ENCODE assay signal across 8 cellular contexts in the genomic region with DNA sequence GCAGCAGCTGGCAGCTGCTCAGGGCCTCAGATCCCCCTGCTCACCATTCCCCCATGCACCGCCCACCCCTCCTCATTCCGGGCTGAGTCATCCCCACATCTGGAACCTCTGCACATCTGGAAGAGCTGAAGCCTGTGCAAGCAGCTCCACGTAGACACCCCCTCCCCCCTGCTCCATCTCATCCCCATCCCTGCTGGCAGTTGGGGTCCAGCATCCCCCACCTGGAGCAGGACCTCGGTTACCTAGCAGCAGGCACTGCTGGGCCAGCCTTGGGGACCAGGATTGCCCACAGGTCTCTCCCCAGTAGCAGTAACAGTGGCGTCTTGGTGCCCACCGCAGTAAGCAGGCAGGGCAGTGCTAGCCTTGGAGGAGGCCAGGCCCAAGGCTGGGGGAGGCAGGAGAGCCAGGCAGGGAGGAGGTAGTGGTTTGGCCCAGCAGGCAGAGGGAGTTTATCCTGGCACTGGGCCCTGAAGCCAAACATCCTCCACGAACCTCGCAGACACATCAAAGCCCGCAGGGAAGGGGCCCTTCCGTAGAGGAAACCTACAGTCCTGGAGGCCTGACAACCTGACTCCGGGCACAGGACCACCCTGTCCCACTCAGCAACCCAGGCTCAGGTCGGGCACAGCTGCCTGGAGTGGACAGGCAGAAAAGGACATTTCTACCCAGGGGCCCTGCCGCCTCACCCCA. TPM values are rescaled to one million over a fixed set of nuclear protein-coding genes. Genes with fewer than 3 reads are reported as not detected.
DNase-seq lines count a peak whose midpoint lies in the region; ATAC-seq and TF ChIP-seq lines count a peak whose summit lies in the region.

No MANE protein-coding gene starts in this region.

- H2AFZ ChIP-seq in HCT116 (ENCODE audit: low read depth, low read length, poor library complexity, severe bottlenecking) = no peak overlapping the region

- no peak for TF ChIP-seq CTCF in HCT116 (IDR thresholded peaks at IDR 0.05 in 2 of 3, conservative IDR thresholded peaks at IDR 0.05 in 1 of 3; ENCODE audit: borderline replicate concordance in 1 of 3, insufficient read depth in 1 of 3, low read depth in 2 of 3, low read length in 2 of 3)
- TF ChIP-seq CTCF in heart left ventricle (IDR thresholded peaks at IDR 0.05) = no peak
- peak; percentile 7 for TF ChIP-seq CTCF in thoracic aorta (IDR thresholded peaks at IDR 0.05)

- POLR2A ChIA-PET in HCT116 (lab: Charles Lee) = no interaction called here

- H3K79me2 ChIP-seq in HCT116 (ENCODE audit: insufficient read depth, low read length) = no peaks in the 10 kb centered on the region

- H3K4me1 ChIP-seq in HCT116 (ENCODE audit: control insufficient read depth in 1 of 2, insufficient read depth in 2 of 2, low read length in 2 of 2) (peaks cover 22 to 30% of the 10 kb centered on the region in 2 experiments), heart left ventricle (peaks cover 0 to 44% (median 7%) of the 10 kb centered on the region in 12 donors), thoracic aorta (ENCODE audit: control insufficient read depth in 1 of 2, low read depth in 2 of 2) (peaks cover 25 to 70% of the 10 kb centered on the region in 2 donors)

- peak overlapping the region; percentile 54 for H3K4me2 ChIP-seq in HCT116 (ENCODE audit: low read length)

- H3K9me3 ChIP-seq in HCT116 (ENCODE audit: control insufficient read depth in 1 of 2, insufficient read depth in 1 of 2, low read depth in 1 of 2, low read length in 2 of 2) (no peaks in the 10 kb centered on the region), SK-N-MC (ENCODE audit: low read depth, low read length) (no peaks in the 10 kb centered on the region), heart left ventricle (no peaks in the 10 kb centered on the region), thoracic aorta (no peaks in the 10 kb centered on the region)

- no peak for TF ChIP-seq RAD21 in HCT116 (IDR thresholded peaks at IDR 0.05; ENCODE audit: low read depth)

- 33 to 58% (median 49%) methylated on average over 8 to 13 of the region's 13 CpGs for WGBS in heart left ventricle, 4 donors

- no peak for DNase-seq in HCT116 (ENCODE audit: low read depth, low spot score)
- no peak for DNase-seq in SK-N-MC (ENCODE audit: low read depth, low spot score)
- DNase-seq in heart left ventricle = peak in 2 of 5 donors; percentile 56 to 58
- no peak for DNase-seq in thoracic aorta (ENCODE audit: low spot score)
- no peak for DNase-seq in NOMO-1 treated with DMSO at 0.1 percent for 48 hours (lab: John Stamatoyannopoulos, UW; ENCODE audit: unreplicated experiment)

- no peaks in the 10 kb centered on the region for H4K20me1 ChIP-seq in HCT116 (ENCODE audit: insufficient read depth)

- H3K9me2 ChIP-seq in HCT116 (ENCODE audit: insufficient read depth) = no peaks in the 10 kb centered on the region

- no peak for TF ChIP-seq POLR2A in HCT116 (IDR thresholded peaks at IDR 0.05; ENCODE audit: borderline replicate concordance, extremely low read depth, insufficient read depth, insufficient read length)
- TF ChIP-seq POLR2A in heart left ventricle (IDR thresholded peaks at IDR 0.05) = no peak

- CTCF ChIA-PET in HCT116 (lab: Charles Lee) = interaction anchor here (0.5 to 1.9 kb wide), 5 partner anchors 8 to 82 kb away, joined by 3 to 15 read pairs (median 7); a partner anchor contains a TSS

- BruUV-seq in HCT116 (replicated peaks; lab: Mats Ljungman, UMichigan) = no TSS peak

- H3K27ac ChIP-seq in HCT116 (ENCODE audit: low read depth, low read length) (peak overlapping the region; percentile 17; the same call in 1 of the 2 replicates), SK-N-MC (peak overlapping the region; percentile 13; the same call in 1 of the 2 replicates), heart left ventricle (peak overlapping the region in 3 of 12 donors; percentile 9 to 55 (median 21)), thoracic aorta (peak overlapping the region in 1 of 2 donors; percentile 34)

- no peak overlapping the region for H3K4me3 ChIP-seq in HCT116 (replicated peaks in 1 of 2; ENCODE audit: low read depth in 1 of 2, low read length in 2 of 2)
- no peak overlapping the region for H3K4me3 ChIP-seq in SK-N-MC
- no peak overlapping the region for H3K4me3 ChIP-seq in heart left ventricle
- peak overlapping the region; percentile 50 for H3K4me3 ChIP-seq in thoracic aorta

- ATAC-seq in HCT116 = peak; percentile 26; the same call in 1 of the 2 replicates
- peak in 3 of 4 donors; percentile 22 to 41 (median 29) for ATAC-seq in heart left ventricle
- no peak for ATAC-seq in thoracic aorta (ENCODE audit: insufficient number of reproducible peaks, low FRiP score, low read depth)
- no peak for ATAC-seq in GM21529 (IDR thresholded peaks at IDR 0.05; ENCODE audit: unreplicated experiment)
- ATAC-seq in GM18502 (IDR thresholded peaks at IDR 0.05; ENCODE audit: poor library complexity, unreplicated experiment) = no peak
- no peak for ATAC-seq in GM19455 (IDR thresholded peaks at IDR 0.05; ENCODE audit: unreplicated experiment)

- H3K9ac ChIP-seq in HCT116 (ENCODE audit: low read length) = no peak overlapping the region
- H3K9ac ChIP-seq in SK-N-MC (ENCODE audit: insufficient read length) = no peak overlapping the region

- H3K27me3 ChIP-seq in HCT116 (ENCODE audit: insufficient read depth, low read length) (no peaks in the 10 kb centered on the region), heart left ventricle (no peaks in the 10 kb centered on the region), thoracic aorta (replicated peaks; ENCODE audit: insufficient read depth) (no peaks in the 10 kb centered on the region)

- H3K36me3 ChIP-seq in HCT116 (ENCODE audit: control insufficient read depth in 1 of 2, insufficient read depth in 2 of 2, low read length in 2 of 2) = no peaks in the 10 kb centered on the region
- no peaks in the 10 kb centered on the region for H3K36me3 ChIP-seq in SK-N-MC (ENCODE audit: insufficient read depth, low read length)
- no peaks in the 10 kb centered on the region for H3K36me3 ChIP-seq in heart left ventricle
- H3K36me3 ChIP-seq in thoracic aorta = no peaks in the 10 kb centered on the region

- intact Hi-C loops in HCT116 (cut with micrococcal nuclease) = no loop called here
- intact Hi-C loops in heart left ventricle (cut with DNase I) = no loop called here

- RAD21 ChIA-PET in HCT116 (lab: Charles Lee; ENCODE audit: low non-redundant PET in 1 of 2, low total read pairs in 2 of 2, uncharacterized antibody in 2 of 2, unreplicated experiment in 2 of 2) = no interaction called here

TF ChIP-seq in HCT116, 20 proteins besides CTCF, POLR2A, EP300 and RAD21:
- no peak for TF ChIP-seq YY1 (IDR thresholded peaks at IDR 0.05; ENCODE audit: extremely low read depth, insufficient replicate concordance, low read depth, low read length)
- no peak for TF ChIP-seq ZFX (IDR thresholded peaks at IDR 0.05)
- TF ChIP-seq SIN3A (IDR thresholded peaks at IDR 0.05; ENCODE audit: low read depth) = no peak
- peak; percentile 67 for TF ChIP-seq TCF7L2 (IDR thresholded peaks at IDR 0.05; ENCODE audit: borderline replicate concordance, extremely low read depth, insufficient read depth, insufficient read length)
- TF ChIP-seq CEBPB (IDR thresholded peaks at IDR 0.05; ENCODE audit: low read depth) = no peak
- no peak for TF ChIP-seq EZH2phosphoT487 (IDR thresholded peaks at IDR 0.05; ENCODE audit: borderline replicate concordance)
- no peak for TF ChIP-seq ZNF274 (IDR thresholded peaks at IDR 0.05; ENCODE audit: low read depth, low read length)
TF ChIP-seq in HCT116: peak in this region for 1.

RNA-seq across cellular contexts. Expression of a gene that starts 7.7 kb away (rescaled TPM):
- total RNA-seq in HCT116 (2021; ENCODE audit: unreplicated experiment) (6.6 TPM), heart left ventricle (not detected), thoracic aorta (1 to 10 TPM in 1 of 2 donors, under 1 TPM in 1; 0.28 to 1.4 TPM)
- polyA plus RNA-seq in HCT116 (2012) = 6.4 and 11.3 TPM in 2 replicates
- polyA plus RNA-seq in heart left ventricle = under 1 TPM in 1 of 2 donors, not detected in 1; 0.11 TPM

Comparison
In these comparisons a context has a peak if more than half of its experiments do, and no peak if none do; other contexts are left out.
1. ATAC-seq: peak in HCT116 (single experiment) and heart left ventricle (3 of 4); none in thoracic aorta (single experiment), GM21529 (single experiment), GM18502 (single experiment) and GM19455 (single experiment).